In genomic region chr1:145846191-145846590, GRCh38 we compare ENCODE assay signal across 8 cellular contexts. TPM values are rescaled to one million over a fixed set of nuclear protein-coding genes. Genes with fewer than 3 reads are reported as not detected.
A peak's percentile ranks its signal among the peaks of the same experiment; 100 is the strongest.
DNase-seq lines count a peak whose midpoint lies in the region; ATAC-seq and TF ChIP-seq lines count a peak whose summit lies in the region.

No MANE protein-coding gene starts in this region.

- 19 to 38% methylated on average over 3 of the region's 3 CpGs for WGBS in lung, 2 donors
- WGBS in transverse colon (ENCODE audit: low coverage in 1 of 2), 2 donors: 20% methylated on average over 3 of the region's 3 CpGs; no CpG with 5 or more reads in 1 of the 2 donors

- no peaks in the 10 kb centered on the region for H3K9me3 ChIP-seq in lung (ENCODE audit: control insufficient read depth in 2 of 2, insufficient read depth in 1 of 2, low read length in 1 of 2)
- no peaks in the 10 kb centered on the region for H3K9me3 ChIP-seq in transverse colon

- peak overlapping the region in 1 of 2 donors; percentile 71 for H3K27ac Mint-ChIP-seq in T-cell

- H3K36me3 ChIP-seq in lung (ENCODE audit: control insufficient read depth in 2 of 2, insufficient read depth in 2 of 2, low read length in 2 of 2) (peaks cover 32 to 39% of the 10 kb centered on the region in 2 donors), transverse colon (peaks cover 0 to 31% (median 13%) of the 10 kb centered on the region in 4 donors)

- H3K27me3 Mint-ChIP-seq in T-cell: no peaks in the 10 kb centered on the region

- ATAC-seq in T-cell (replicated peaks in 1 of 4) (peak; percentile 30 to 50 (median 42)), lung (ENCODE audit: insufficient read depth, low FRiP score) (peak; percentile 42), HG03108 (IDR thresholded peaks at IDR 0.05; ENCODE audit: unreplicated experiment) (no peak), HG03439 (IDR thresholded peaks at IDR 0.05; ENCODE audit: unreplicated experiment) (no peak)

- no peaks in the 10 kb centered on the region for H3K27me3 ChIP-seq in lung (ENCODE audit: control insufficient read depth, insufficient read depth)
- H3K27me3 ChIP-seq in transverse colon: no peaks in the 10 kb centered on the region

- TF ChIP-seq POLR2A in transverse colon (IDR thresholded peaks at IDR 0.05): no peak

- POLR2A ChIA-PET in HEK293T (lab: Yijun Ruan, JAX): interaction anchor here (0.7 to 5.7 kb wide), 6 partner anchors 12 to 118 kb away, joined by 3 to 86 read pairs (median 9); partner anchors contain the start of genes ANKRD34A, PIAS3, POLR3C and POLR3GL
- POLR2A ChIA-PET in T-cell (lab: Charles Lee): no interaction called here

- peak overlapping the region in 1 of 2 donors; percentile 60 for H3K27ac ChIP-seq in lung (ENCODE audit: low read depth in 1 of 2, low read length in 1 of 2)
- H3K27ac ChIP-seq in transverse colon: peak overlapping the region; percentile 73 to 76 (median 73)

- peaks cover 0 to 6% of the 10 kb centered on the region in 2 donors for H3K4me1 ChIP-seq in lung (ENCODE audit: control insufficient read depth in 2 of 2, insufficient read depth in 2 of 2, low read length in 2 of 2)
- H3K4me1 ChIP-seq in transverse colon: peaks cover 0 to 17% (median 11%) of the 10 kb centered on the region in 4 donors

- in situ Hi-C loops in transverse colon (cut with MboI; ENCODE audit: low pct_ligation_motif_present in 1 of 4, low pct_unique_long_range_greater_than_20kb in 1 of 4, low sequenced_read_pairs in 3 of 4): no loop called here

- H3K36me3 Mint-ChIP-seq in T-cell: peaks cover 24% of the 10 kb centered on the region

- H3K9me3 Mint-ChIP-seq in T-cell: no peaks in the 10 kb centered on the region

- TF ChIP-seq EP300 in transverse colon (IDR thresholded peaks at IDR 0.05; ENCODE audit: low read depth): no peak

- no peak overlapping the region for H3K4me3 ChIP-seq in lung
- peak overlapping the region; percentile 4 to 56 (median 46) for H3K4me3 ChIP-seq in transverse colon

- CTCF ChIA-PET in HEK293T (lab: Yijun Ruan, JAX) (interaction anchor here (0.7 to 7.3 kb wide), 15 partner anchors 9 to 165 kb away, joined by 3 to 97 read pairs (median 6); partner anchors contain the start of genes ANKRD34A, ANKRD35, LIX1L and PIAS3), T-cell (lab: Charles Lee) (interaction anchor here (0.6 to 4.9 kb wide), 16 partner anchors 13 to 206 kb away, joined by 3 to 52 read pairs (median 8); partner anchors contain the start of genes PIAS3 (in 2 of the 2), ANKRD34A (in 1 of the 2), ANKRD35 (in 1 of the 2) and ITGA10 (in 1 of the 2))

- no peak overlapping the region for H3K4me3 Mint-ChIP-seq in T-cell

- intact Hi-C loops in transverse colon (cut with DNase I; ENCODE audit: low total_unique reads): loop anchor here (10.0 kb wide), 1 partner anchor 169 kb away; no protein-coding TSS in a partner anchor

- peak; percentile 33 for TF ChIP-seq CTCF in lung (IDR thresholded peaks at IDR 0.05; ENCODE audit: control extremely low read depth, extremely low read depth)
- peak; percentile 47 to 73 (median 63) for TF ChIP-seq CTCF in transverse colon (IDR thresholded peaks at IDR 0.05)

- peak; percentile 44 for DNase-seq in EH (ENCODE audit: low read depth)
- DNase-seq in HEK293T (ENCODE audit: extremely low spot score): peak; percentile 66
- DNase-seq in T-cell: peak in 17 of 34 experiments; percentile 9 to 42 (median 20)
- DNase-seq in ecto neural progenitor cell (ENCODE audit: low spot score): peak; percentile 58
- no peak for DNase-seq in lung (ENCODE audit: low spot score)
- DNase-seq in transverse colon: no peak

- H3K4me1 Mint-ChIP-seq in T-cell: peaks cover 7 to 14% (median 12%) of the 10 kb centered on the region in 3 donors

TF ChIP-seq in HEK293T, 16 proteins besides CTCF, POLR2A, EP300 and RAD21:
- TF ChIP-seq BHLHE40 (IDR thresholded peaks at IDR 0.05; ENCODE audit: borderline replicate concordance) (no peak), L3MBTL2 (conservative IDR thresholded peaks at IDR 0.05) (no peak), ARNT (IDR thresholded peaks at IDR 0.05) (no peak), FOXM1 (IDR thresholded peaks at IDR 0.05; ENCODE audit: borderline replicate concordance) (no peak), ELF4 (IDR thresholded peaks at IDR 0.05) (no peak), FOXA1 (IDR thresholded peaks at IDR 0.05) (no peak), LEF1 (IDR thresholded peaks at IDR 0.05; ENCODE audit: borderline replicate concordance) (no peak), FOXK2 (IDR thresholded peaks at IDR 0.05) (no peak), TARDBP (IDR thresholded peaks at IDR 0.05) (no peak), SUZ12 (IDR thresholded peaks at IDR 0.05) (no peak), ZNF384 (IDR thresholded peaks at IDR 0.05) (no peak), CTBP1 (IDR thresholded peaks at IDR 0.05; ENCODE audit: borderline replicate concordance) (no peak)

RNA-seq across cellular contexts. Expression of gene NUDT17, which starts 0.8 kb away (rescaled TPM):
- 1 to 10 TPM; 2.8 to 7.6 (median 6.3) TPM for total RNA-seq in T-cell
- 1 to 10 TPM; 3.9 to 6.2 TPM for total RNA-seq in lung
- 1 to 10 TPM; 1.6 to 3.1 TPM for polyA plus RNA-seq in lung
- 1 to 10 TPM in 2 of 4 donors, under 1 TPM in 1, not detected in 1; 0.95 to 2.2 (median 1.1) TPM for total RNA-seq in transverse colon

RNA-seq across cellular contexts. Expression of gene PIAS3, which starts 12.7 kb away (rescaled TPM):
- total RNA-seq in T-cell: 10 to 100 TPM; 22.1 to 28.3 (median 26.8) TPM
- total RNA-seq in lung: 10 to 100 TPM; 23.5 to 54.9 TPM
- polyA plus RNA-seq in lung: 10 to 100 TPM; 26.4 to 32.1 TPM
- 10 to 100 TPM; 10.2 to 71.6 (median 17.8) TPM for total RNA-seq in transverse colon

RNA-seq across cellular contexts. Expression of gene POLR3C, which starts 22.2 kb away (rescaled TPM):
- 10 to 100 TPM; 24.5 to 42.0 (median 38.2) TPM for total RNA-seq in T-cell
- total RNA-seq in lung: 10 to 100 TPM; 25.0 to 26.3 TPM
- 10 to 100 TPM; 14.1 to 17.2 TPM for polyA plus RNA-seq in lung
- total RNA-seq in transverse colon: 10 to 100 TPM; 13.1 to 77.2 (median 29.0) TPM

RNA-seq across cellular contexts. Expression of gene RNF115, which starts 22.3 kb away (rescaled TPM):
- 10 to 100 TPM; 12.0 to 17.5 (median 13.4) TPM for total RNA-seq in T-cell
- 10 to 100 TPM; 14.7 to 21.6 TPM for total RNA-seq in lung
- 1 to 10 TPM; 4.4 to 8.3 TPM for polyA plus RNA-seq in lung
- 10 to 100 TPM in 3 of 4 donors, 1 to 10 TPM in 1; 6.4 to 21.5 (median 13.3) TPM for total RNA-seq in transverse colon

RNA-seq across cellular contexts. Expression of gene ANKRD35, which starts 39.5 kb away (rescaled TPM):
- total RNA-seq in T-cell: under 1 TPM in 1 of 5 donors, not detected in 4; 0.09 TPM
- 1 to 10 TPM; 3.4 to 3.7 TPM for total RNA-seq in lung
- 1 to 10 TPM; 2.0 to 2.1 TPM for polyA plus RNA-seq in lung
- total RNA-seq in transverse colon: 1 to 10 TPM in 3 of 4 donors, not detected in 1; 1.1 to 1.8 (median 1.4) TPM

Comparison
In these comparisons a context has a peak if more than half of its experiments do, and no peak if none do; other contexts are left out.
1. DNase-seq: peak in EH (single experiment), HEK293T (single experiment) and ecto neural progenitor cell (single experiment); none in lung (single experiment) and transverse colon (single experiment).
2. ATAC-seq: peak in T-cell (4 of 4) and lung (single experiment); none in HG03108 (single experiment) and HG03439 (single experiment).